In the genomic region with DNA sequence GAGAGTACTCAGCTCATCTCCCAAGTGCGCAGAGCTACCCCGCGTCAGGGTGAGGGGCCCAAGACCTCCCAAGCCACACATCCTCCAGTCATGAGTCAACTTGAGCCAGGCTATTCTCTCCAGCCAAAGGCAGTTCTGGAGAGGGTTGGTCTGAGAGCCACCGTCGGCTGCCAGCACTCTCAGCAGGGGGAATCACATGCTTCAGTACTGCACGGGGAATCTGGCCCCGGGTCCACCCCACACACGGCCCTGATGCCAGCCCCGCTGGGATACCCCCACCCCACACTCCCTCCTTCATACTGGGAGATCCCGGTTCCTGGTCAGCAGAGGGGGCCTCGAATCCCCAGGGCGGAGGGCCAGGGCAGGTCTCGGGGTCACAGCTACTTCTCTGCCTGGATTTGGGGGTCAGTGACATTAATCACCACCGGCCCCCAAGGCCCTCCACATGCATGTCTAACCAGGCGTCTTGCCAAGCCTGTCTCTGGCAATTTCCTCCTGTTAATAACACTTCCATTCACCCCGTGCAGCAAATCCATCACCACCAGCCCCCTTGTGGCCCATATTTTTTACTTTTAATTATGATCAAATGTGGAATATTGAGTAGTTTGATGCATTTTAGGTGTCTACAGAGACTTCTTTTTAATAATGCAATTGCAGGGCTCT, we compare ENCODE assay signal across 18 cellular contexts.
"Had no signal": no experiment of that assay in that cellular context is flagged by ENCODE, and none has a peak within 500 bp of the region (broad histone marks: within the 10 kb centered on the region; RNA-seq: fewer than 3 reads in every experiment).

No MANE protein-coding gene starts in this region.

- H3K4me3 ChIP-seq: heart left ventricle, right lobe of liver, testis, upper lobe of right lung had no signal

- H3K27ac ChIP-seq: heart left ventricle, right lobe of liver, testis, upper lobe of right lung, VCaP had no signal

- H3K4me3 Mint-ChIP-seq: activated CD8-positive, alpha-beta memory T cell treated with anti-CD3 and anti-CD28 coated beads, Interleukin-2, amount 10 ng/mL, durations not matched to agents 7 days and 5 days; activated naive CD4-positive, alpha-beta T cell treated with anti-CD3 and anti-CD28 coated beads, Interleukin-2, amount 50 U/mL, for 24 hours; activated T-cell treated with anti-CD3 and anti-CD28 coated beads, Interleukin-2, amount 50 U/mL, for 4 hours; dendritic cell treated with granulocyte-macrophage colony-stimulating factor and Interleukin-4, amounts not matched to agents 40 ng/mL and 50 ng/mL, for 4 days; effector memory CD8-positive, alpha-beta T cell; nephron progenitor cell; stimulated activated naive CD8-positive, alpha-beta T cell treated with anti-CD3 and anti-CD28 coated beads, Interleukin-15, amount 100 ng/mL, for 72 hours had no signal

- H3K27me3 ChIP-seq: right lobe of liver, testis, upper lobe of right lung had no signal

- H3K27ac Mint-ChIP-seq: activated CD8-positive, alpha-beta memory T cell treated with anti-CD3 and anti-CD28 coated beads, Interleukin-2, amount 10 ng/mL, durations not matched to agents 7 days and 5 days; activated naive CD4-positive, alpha-beta T cell treated with anti-CD3 and anti-CD28 coated beads, Interleukin-2, amount 50 U/mL, for 24 hours; dendritic cell treated with granulocyte-macrophage colony-stimulating factor and Interleukin-4, amounts not matched to agents 40 ng/mL and 50 ng/mL, for 4 days; effector memory CD8-positive, alpha-beta T cell; nephron progenitor cell; progenitor cell of endocrine pancreas had no signal

- H3K4me1 ChIP-seq: heart left ventricle, right lobe of liver, testis, upper lobe of right lung had no signal

- ATAC-seq: activated CD8-positive, alpha-beta memory T cell treated with anti-CD3 and anti-CD28 coated beads, Interleukin-2, amount 10 ng/mL, durations not matched to agents 7 days and 5 days; activated T-cell treated with anti-CD3 and anti-CD28 coated beads, Interleukin-2, amount 50 U/mL, for 4 hours; effector memory CD8-positive, alpha-beta T cell; right lobe of liver; stimulated activated naive CD8-positive, alpha-beta T cell treated with anti-CD3 and anti-CD28 coated beads, Interleukin-15, amount 100 ng/mL, for 72 hours; upper lobe of right lung had no signal

- H3K9me3 ChIP-seq: heart left ventricle, right lobe of liver, testis, upper lobe of right lung had no signal

- H3K9me3 Mint-ChIP-seq: activated naive CD4-positive, alpha-beta T cell treated with anti-CD3 and anti-CD28 coated beads, Interleukin-2, amount 50 U/mL, for 24 hours; activated T-cell treated with anti-CD3 and anti-CD28 coated beads, Interleukin-2, amount 50 U/mL, for 4 hours; dendritic cell treated with granulocyte-macrophage colony-stimulating factor and Interleukin-4, amounts not matched to agents 40 ng/mL and 50 ng/mL, for 4 days; effector memory CD8-positive, alpha-beta T cell; stimulated activated naive CD8-positive, alpha-beta T cell treated with anti-CD3 and anti-CD28 coated beads, Interleukin-15, amount 100 ng/mL, for 72 hours had no signal

- DNase-seq: activated CD4-positive, alpha-beta T cell treated with anti-CD3 and anti-CD28 coated beads for 1 hour; activated CD4-positive, alpha-beta T cell treated with anti-CD3 and anti-CD28 coated beads, Interleukin-2, amount 50 U/mL, for 4 hours; activated CD8-positive, alpha-beta memory T cell treated with anti-CD3 and anti-CD28 coated beads, Interleukin-2, amount 10 ng/mL, durations not matched to agents 7 days and 5 days; activated effector memory CD4-positive, alpha-beta T cell treated with Interleukin-2 at 50 U/mL for 16 hours; activated T-cell treated with anti-CD3 and anti-CD28 coated beads, Interleukin-2, amount 50 U/mL, for 4 hours; central memory CD4-positive, alpha-beta T cell; effector memory CD8-positive, alpha-beta T cell; heart left ventricle; nephron progenitor cell; right lobe of liver; stimulated activated naive CD8-positive, alpha-beta T cell treated with anti-CD3 and anti-CD28 coated beads, Interleukin-15, amount 100 ng/mL, for 72 hours; T1000; testis; upper lobe of right lung had no signal

- H3K27me3 Mint-ChIP-seq: activated CD8-positive, alpha-beta memory T cell treated with anti-CD3 and anti-CD28 coated beads, Interleukin-2, amount 10 ng/mL, durations not matched to agents 7 days and 5 days; activated naive CD4-positive, alpha-beta T cell treated with anti-CD3 and anti-CD28 coated beads, Interleukin-2, amount 50 U/mL, for 24 hours; dendritic cell treated with granulocyte-macrophage colony-stimulating factor and Interleukin-4, amounts not matched to agents 40 ng/mL and 50 ng/mL, for 4 days had no signal

- H3K4me1 Mint-ChIP-seq: activated CD8-positive, alpha-beta memory T cell treated with anti-CD3 and anti-CD28 coated beads, Interleukin-2, amount 10 ng/mL, durations not matched to agents 7 days and 5 days; activated naive CD4-positive, alpha-beta T cell treated with anti-CD3 and anti-CD28 coated beads, Interleukin-2, amount 50 U/mL, for 24 hours; stimulated activated naive CD8-positive, alpha-beta T cell treated with anti-CD3 and anti-CD28 coated beads, Interleukin-15, amount 100 ng/mL, for 72 hours had no signal

- H3K36me3 ChIP-seq: heart left ventricle, right lobe of liver, upper lobe of right lung had no signal

- H3K36me3 Mint-ChIP-seq: activated CD8-positive, alpha-beta memory T cell treated with anti-CD3 and anti-CD28 coated beads, Interleukin-2, amount 10 ng/mL, durations not matched to agents 7 days and 5 days; activated naive CD4-positive, alpha-beta T cell treated with anti-CD3 and anti-CD28 coated beads, Interleukin-2, amount 50 U/mL, for 24 hours had no signal
